1 cellular context compared by ENCODE assay signal in the genomic region with DNA sequence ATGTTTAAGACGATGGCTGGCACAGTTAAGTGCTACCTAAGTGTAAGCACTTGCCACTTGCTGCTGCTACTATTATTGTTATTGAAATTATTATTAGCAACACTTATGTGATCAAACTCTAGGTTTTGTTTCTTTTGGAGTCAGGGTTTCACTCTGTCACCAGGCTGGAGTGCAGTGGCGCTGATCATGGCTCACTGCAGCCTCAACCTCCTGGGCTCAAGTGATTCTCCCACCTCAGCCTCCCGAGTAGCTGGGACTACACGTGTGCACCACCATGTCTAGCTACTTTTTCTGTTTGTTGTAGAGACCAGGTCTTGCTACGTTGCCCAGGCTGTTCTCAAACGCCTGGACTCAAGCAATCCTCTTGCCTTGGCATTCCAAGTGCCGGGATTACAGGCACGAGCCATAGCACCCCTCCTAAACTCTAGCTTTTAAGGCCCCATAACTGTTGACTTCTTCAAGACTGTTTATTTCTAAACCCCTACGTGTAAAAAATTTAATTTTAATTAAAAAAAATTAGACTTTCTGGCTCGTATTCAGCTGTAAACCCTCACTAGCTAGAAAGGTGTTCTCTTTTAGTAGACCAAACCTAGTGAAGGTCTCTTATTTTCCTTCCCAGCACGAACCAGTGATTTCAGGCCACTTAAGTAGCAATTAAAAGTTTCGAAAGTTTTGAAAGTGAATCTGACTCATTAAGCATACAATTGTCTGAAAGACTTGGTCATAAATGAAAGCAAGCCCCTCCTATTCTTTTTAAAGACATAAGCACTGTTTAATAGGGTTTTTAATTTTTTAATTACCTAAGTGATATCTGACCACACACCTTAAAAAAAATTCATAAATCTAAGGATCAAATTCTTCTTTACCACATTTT.
A peak's percentile ranks its signal among the peaks of the same experiment; 100 is the strongest.
TF ChIP-seq lines count a peak whose summit lies in the region.

No MANE protein-coding gene starts in this region.

TF ChIP-seq in HEK293, 187 proteins besides CTCF, POLR2A, EP300 and RAD21:
- TF ChIP-seq, protein P1, sequence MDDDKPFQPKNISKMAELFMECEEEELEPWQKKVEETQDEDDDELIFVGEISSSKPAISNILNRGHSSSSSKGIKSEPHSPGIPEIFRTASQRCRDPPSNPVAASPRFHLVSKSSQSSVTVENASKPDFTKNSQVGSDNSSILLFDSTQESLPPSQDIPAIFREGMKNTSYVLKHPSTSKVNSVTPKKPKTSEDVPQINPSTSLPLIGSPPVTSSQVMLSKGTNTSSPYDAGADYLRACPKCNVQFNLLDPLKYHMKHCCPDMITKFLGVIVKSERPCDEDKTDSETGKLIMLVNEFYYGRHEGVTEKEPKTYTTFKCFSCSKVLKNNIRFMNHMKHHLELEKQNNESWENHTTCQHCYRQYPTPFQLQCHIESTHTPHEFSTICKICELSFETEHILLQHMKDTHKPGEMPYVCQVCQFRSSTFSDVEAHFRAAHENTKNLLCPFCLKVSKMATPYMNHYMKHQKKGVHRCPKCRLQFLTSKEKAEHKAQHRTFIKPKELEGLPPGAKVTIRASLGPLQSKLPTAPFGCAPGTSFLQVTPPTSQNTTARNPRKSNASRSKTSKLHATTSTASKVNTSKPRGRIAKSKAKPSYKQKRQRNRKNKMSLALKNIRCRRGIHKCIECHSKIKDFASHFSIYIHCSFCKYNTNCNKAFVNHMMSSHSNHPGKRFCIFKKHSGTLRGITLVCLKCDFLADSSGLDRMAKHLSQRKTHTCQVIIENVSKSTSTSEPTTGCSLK (tag by site-specific recombination; IDR thresholded peaks at IDR 0.05): no peak
- TF ChIP-seq ZNF629 (tag by site-specific recombination; IDR thresholded peaks at IDR 0.05) (0 out of 2 replicates have a peak, but pooled peaks have one; percentile 16), SP7 (tag by site-specific recombination; IDR thresholded peaks at IDR 0.05) (peak; percentile 56), PRDM1 (tag by site-specific recombination; IDR thresholded peaks at IDR 0.05) (peak; percentile 51; the same call in 1 of the 2 replicates), ZNF366 (tag by site-specific recombination; conservative IDR thresholded peaks at IDR 0.05) (0 out of 2 replicates have a peak, but pooled peaks have one; percentile 32), ZFHX2 (tag by site-specific recombination; conservative IDR thresholded peaks at IDR 0.05) (no peak), ZNF24 (tag by site-specific recombination; IDR thresholded peaks at IDR 0.05) (0 out of 2 replicates have a peak, but pooled peaks have one; percentile 17), OSR2 (tag by site-specific recombination; IDR thresholded peaks at IDR 0.05) (peak; percentile 74), ZNF664 (tag by site-specific recombination; IDR thresholded peaks at IDR 0.05) (no peak)
- TF ChIP-seq, protein P2, sequence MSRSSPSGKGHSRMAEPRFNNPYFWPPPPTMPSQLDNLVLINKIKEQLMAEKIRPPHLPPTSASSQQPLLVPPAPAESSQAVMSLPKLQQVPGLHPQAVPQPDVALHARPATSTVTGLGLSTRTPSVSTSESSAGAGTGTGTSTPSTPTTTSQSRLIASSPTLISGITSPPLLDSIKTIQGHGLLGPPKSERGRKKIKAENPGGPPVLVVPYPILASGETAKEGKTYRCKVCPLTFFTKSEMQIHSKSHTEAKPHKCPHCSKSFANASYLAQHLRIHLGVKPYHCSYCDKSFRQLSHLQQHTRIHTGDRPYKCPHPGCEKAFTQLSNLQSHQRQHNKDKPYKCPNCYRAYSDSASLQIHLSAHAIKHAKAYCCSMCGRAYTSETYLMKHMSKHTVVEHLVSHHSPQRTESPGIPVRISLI (tag by site-specific recombination; IDR thresholded peaks at IDR 0.05): 0 out of 2 replicates have a peak, but pooled peaks have one; percentile 28
- TF ChIP-seq, protein P3, sequence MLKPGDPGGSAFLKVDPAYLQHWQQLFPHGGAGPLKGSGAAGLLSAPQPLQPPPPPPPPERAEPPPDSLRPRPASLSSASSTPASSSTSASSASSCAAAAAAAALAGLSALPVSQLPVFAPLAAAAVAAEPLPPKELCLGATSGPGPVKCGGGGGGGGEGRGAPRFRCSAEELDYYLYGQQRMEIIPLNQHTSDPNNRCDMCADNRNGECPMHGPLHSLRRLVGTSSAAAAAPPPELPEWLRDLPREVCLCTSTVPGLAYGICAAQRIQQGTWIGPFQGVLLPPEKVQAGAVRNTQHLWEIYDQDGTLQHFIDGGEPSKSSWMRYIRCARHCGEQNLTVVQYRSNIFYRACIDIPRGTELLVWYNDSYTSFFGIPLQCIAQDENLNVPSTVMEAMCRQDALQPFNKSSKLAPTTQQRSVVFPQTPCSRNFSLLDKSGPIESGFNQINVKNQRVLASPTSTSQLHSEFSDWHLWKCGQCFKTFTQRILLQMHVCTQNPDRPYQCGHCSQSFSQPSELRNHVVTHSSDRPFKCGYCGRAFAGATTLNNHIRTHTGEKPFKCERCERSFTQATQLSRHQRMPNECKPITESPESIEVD (tag by site-specific recombination; IDR thresholded peaks at IDR 0.05): peak; percentile 63
